In the genomic region with DNA sequence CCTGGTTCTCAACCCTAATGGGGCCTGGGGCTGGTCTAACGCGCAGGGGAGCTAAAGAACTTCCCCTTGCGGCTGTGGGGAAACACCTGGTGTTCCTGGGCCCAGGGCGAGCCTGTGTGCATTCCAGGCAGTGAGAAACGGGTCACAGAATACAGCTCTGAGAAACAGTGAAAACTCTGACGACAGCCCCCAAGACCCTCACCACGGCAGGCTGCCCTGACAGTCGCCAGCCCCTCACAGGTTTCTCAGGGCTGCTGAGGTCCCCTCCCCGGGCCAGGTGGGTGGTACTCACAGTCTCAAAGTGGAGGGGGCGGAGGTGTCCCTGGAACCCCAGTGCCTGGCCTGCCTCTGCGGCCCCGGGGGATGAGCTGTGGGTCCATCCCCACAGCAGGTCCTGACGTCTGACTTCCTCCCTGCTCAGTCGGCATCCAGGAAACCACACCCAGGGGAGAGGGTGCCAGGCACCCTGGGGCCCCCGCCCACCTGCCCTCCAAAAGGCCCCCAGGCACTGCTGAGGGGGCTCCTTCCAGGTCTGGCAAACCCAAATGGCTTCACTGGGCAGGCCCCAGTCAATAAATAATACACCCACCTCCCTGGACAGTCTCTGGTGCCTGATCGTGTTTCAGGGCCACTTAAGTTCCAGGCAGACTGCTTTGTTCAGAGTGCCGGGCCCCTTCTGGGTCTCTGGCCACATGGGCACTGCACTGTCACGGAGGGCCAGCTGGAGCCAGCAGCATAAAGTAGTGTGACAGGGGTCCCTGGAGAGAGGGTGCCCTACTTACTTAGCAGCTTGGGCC, we compare ENCODE assay signal across 8 cellular contexts. TPM values are rescaled to one million over a fixed set of nuclear protein-coding genes. Genes with fewer than 3 reads are reported as not detected.
DNase-seq lines count a peak whose midpoint lies in the region; ATAC-seq and TF ChIP-seq lines count a peak whose summit lies in the region.

No MANE protein-coding gene starts in this region.

- no peak for TF ChIP-seq CTCF in psoas muscle (IDR thresholded peaks at IDR 0.05)
- TF ChIP-seq CTCF in GM13977 (IDR thresholded peaks at IDR 0.05; ENCODE audit: extremely low read depth, insufficient read depth, missing control alignments), result no peak

- peaks cover 20% of the 10 kb centered on the region for H3K4me1 ChIP-seq in psoas muscle

- DNase-seq in SHP77 (lab: John Stamatoyannopoulos, UW), result peak; percentile 5 to 20
- no peak for DNase-seq in SHP77 treated with DMSO at 0.1 percent for 48 hours (lab: John Stamatoyannopoulos, UW)
- DNase-seq in T-helper 1 cell, result peak; percentile 28 to 90 (median 46)
- DNase-seq in central memory CD4-positive, alpha-beta T cell, result peak; percentile 80
- peak; percentile 42 to 72 for DNase-seq in psoas muscle
- DNase-seq in HuH-7.5 (ENCODE audit: low spot score), result no peak
- DNase-seq in GM13977 (ENCODE audit: low spot score), result no peak
- no peak for DNase-seq in SKM-1 (lab: John Stamatoyannopoulos, UW; ENCODE audit: unreplicated experiment)

- in situ Hi-C loops in GM13977 (cut with MboI; ENCODE audit: low pct_unique_long_range_greater_than_20kb, low sequenced_read_pairs, unreplicated experiment), result no loop called here

- 73 to 77% (median 77%) methylated on average over 16 to 18 of the region's 18 CpGs for WGBS in psoas muscle, 3 donors

- peak overlapping the region; percentile 25 for H3K4me3 ChIP-seq in psoas muscle

- H3K27me3 ChIP-seq in psoas muscle (ENCODE audit: insufficient read depth in 3 of 3, low read length in 2 of 3), result no peaks in the 10 kb centered on the region

- H3K27ac ChIP-seq in psoas muscle, result peak overlapping the region; percentile 10

- no peaks in the 10 kb centered on the region for H3K36me3 ChIP-seq in psoas muscle (ENCODE audit: insufficient read depth in 1 of 2, low read depth in 1 of 2)

- H3K9me3 ChIP-seq in psoas muscle, result no peaks in the 10 kb centered on the region

- intact Hi-C loops in psoas muscle (cut with DNase I), result no loop called here

- ATAC-seq in psoas muscle, result peak in 1 of 4 donors; percentile 19

RNA-seq across cellular contexts. Expression of a gene that starts 57.7 kb away (rescaled TPM):
- total RNA-seq in psoas muscle, result 10 to 100 TPM; 28.0 to 45.4 (median 33.9) TPM
- polyA plus RNA-seq in psoas muscle, result 10 to 100 TPM in 2 of 3 donors, 1 to 10 TPM in 1; 8.6 to 22.0 (median 10.8) TPM

Comparison
In these comparisons a context has a peak if more than half of its experiments do, and no peak if none do; other contexts are left out.
1. DNase-seq: peak in SHP77 (2 of 2), T-helper 1 cell (5 of 5), central memory CD4-positive, alpha-beta T cell (single experiment) and psoas muscle (2 of 2); none in SHP77 treated with DMSO at 0.1 percent for 48 hours (single experiment), HuH-7.5 (single experiment), GM13977 (single experiment) and SKM-1 (single experiment).